ENCODE assay signal across 40 cellular contexts in the genomic region with DNA sequence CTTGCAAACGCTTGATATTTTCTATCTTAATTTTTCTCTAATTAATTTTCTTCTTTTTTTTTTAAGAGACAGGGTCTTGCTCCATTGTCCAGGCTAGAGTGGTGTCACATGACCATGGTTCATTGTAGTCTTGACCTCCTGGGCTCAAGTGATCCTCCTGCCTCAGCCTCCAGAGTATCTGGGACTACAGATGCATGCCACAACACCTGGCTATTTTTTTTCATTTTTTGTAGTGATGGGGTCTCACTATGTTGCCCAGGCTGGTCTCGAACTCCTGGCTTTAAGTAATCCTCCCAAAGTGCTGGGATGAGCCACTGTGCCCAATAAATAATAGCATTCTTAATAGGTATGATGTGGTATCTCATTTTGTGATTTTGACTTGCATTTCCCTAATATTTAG. TPM values are rescaled to one million over a fixed set of nuclear protein-coding genes. Genes with fewer than 3 reads are reported as not detected.
"Had no signal": no experiment of that assay in that cellular context is flagged by ENCODE, and none has a peak within 500 bp of the region (broad histone marks: within the 10 kb centered on the region; RNA-seq: fewer than 3 reads in every experiment).

No MANE protein-coding gene starts in this region.

- H3K4me3 ChIP-seq: ascending aorta, cardiac muscle cell had no signal

- H3K27me3 Mint-ChIP-seq: brain had no signal

- H3K36me3 ChIP-seq: ascending aorta, cardiac muscle cell had no signal

- H3K36me3 Mint-ChIP-seq: activated CD8-positive, alpha-beta memory T cell treated with anti-CD3 and anti-CD28 coated beads, Interleukin-2, amount 10 ng/mL, durations not matched to agents 7 days and 5 days; activated naive CD4-positive, alpha-beta T cell treated with anti-CD3 and anti-CD28 coated beads, Interleukin-2, amount 50 U/mL, for 72 hours; activated naive CD8-positive, alpha-beta T cell treated with anti-CD3 and anti-CD28 coated beads for 36 hours; brain had no signal

- H3K27me3 ChIP-seq: ascending aorta, cardiac muscle cell had no signal

- H3K27ac ChIP-seq: ascending aorta, cardiac muscle cell, VCaP had no signal

- H3K27ac Mint-ChIP-seq: activated CD4-positive, alpha-beta memory T cell treated with anti-CD3 and anti-CD28 coated beads, Interleukin-2, amount 10 ng/mL, durations not matched to agents 7 days and 5 days; activated CD4-positive, alpha-beta T cell treated with anti-CD3 and anti-CD28 coated beads for 36 hours; activated CD4-positive, alpha-beta T cell treated with anti-CD3 and anti-CD28 coated beads, Interleukin-2, amount 10 ng/mL, durations not matched to agents 7 days and 5 days; activated CD8-positive, alpha-beta memory T cell treated with anti-CD3 and anti-CD28 coated beads, Interleukin-2, amount 10 ng/mL, durations not matched to agents 7 days and 5 days; activated CD8-positive, alpha-beta T cell treated with anti-CD3 and anti-CD28 coated beads, Interleukin-2, amount 10 ng/mL, durations not matched to agents 7 days and 5 days; activated naive CD4-positive, alpha-beta T cell treated with anti-CD3 and anti-CD28 coated beads for 36 hours; activated naive CD4-positive, alpha-beta T cell treated with anti-CD3 and anti-CD28 coated beads, Interleukin-2, amount 50 U/mL, for 72 hours; activated naive CD8-positive, alpha-beta T cell treated with anti-CD3 and anti-CD28 coated beads for 36 hours; activated T-cell treated with anti-CD3 and anti-CD28 coated beads, Interleukin-2, amount 50 U/mL, for 24 hours; activated T-cell treated with anti-CD3 and anti-CD28 coated beads, Interleukin-2, amount 50 U/mL, for 72 hours; activated T-helper 1 cell treated with anti-CD3 and anti-CD28 coated beads, Interleukin-12 subunit alpha, Interleukin-12 subunit beta, Interleukin-2, Interleukin-4 antibody, amounts not matched to agents 30 ng/mL and 10 ng/mL and 1 ng/mL, durations not matched to agents 14 hours and 24 hours and 36 hours; activated T-helper 17 cell treated with anti-CD3 and anti-CD28 coated beads, Interleukin-2, amount 50 U/mL, for 72 hours; T-helper 1 cell treated with Interleukin-12 subunit alpha and Interleukin-12 subunit beta and Interleukin-4 antibody, amounts not matched to agents 30 μg/mL and 1 μg/mL, for 36 hours; T-helper 2 cell treated with Interferon-gamma antibody and Interleukin-4, amounts not matched to agents 5 μg/mL and 100 μg/mL, for 36 hours had no signal

- DNase-seq: activated CD4-positive, alpha-beta memory T cell treated with anti-CD3 and anti-CD28 coated beads, Interleukin-2, amount 10 ng/mL, durations not matched to agents 7 days and 5 days; activated CD4-positive, alpha-beta T cell treated with anti-CD3 and anti-CD28 coated beads for 1 hour; activated CD4-positive, alpha-beta T cell treated with anti-CD3 and anti-CD28 coated beads for 36 hours; activated CD4-positive, alpha-beta T cell treated with anti-CD3 and anti-CD28 coated beads for 48 hours; activated CD4-positive, alpha-beta T cell treated with anti-CD3 and anti-CD28 coated beads, Interleukin-2, amount 10 ng/mL, durations not matched to agents 7 days and 5 days; activated CD4-positive, alpha-beta T cell treated with anti-CD3 and anti-CD28 coated beads, Interleukin-2, amount 50 U/mL, for 48 hours; activated CD4-positive, CD25-positive, alpha-beta regulatory T cell; activated CD8-positive, alpha-beta memory T cell treated with anti-CD3 and anti-CD28 coated beads for 24 hours; activated CD8-positive, alpha-beta memory T cell treated with anti-CD3 and anti-CD28 coated beads, Interleukin-2, amount 10 ng/mL, durations not matched to agents 7 days and 5 days; activated CD8-positive, alpha-beta memory T cell treated with anti-CD3 and anti-CD28 coated beads, Interleukin-2, amount 50 U/mL, for 48 hours; activated CD8-positive, alpha-beta T cell treated with anti-CD3 and anti-CD28 coated beads, Interleukin-2, amount 10 ng/mL, durations not matched to agents 7 days and 5 days; activated effector memory CD4-positive, alpha-beta T cell treated with anti-CD3 and anti-CD28 coated beads, Interleukin-2, amount 50 U/mL, for 16 hours; activated gamma-delta T cell treated with Interleukin-2 at 50 U/mL for 16 hours; activated naive CD4-positive, alpha-beta T cell; activated naive CD4-positive, alpha-beta T cell treated with anti-CD3 and anti-CD28 coated beads for 36 hours; activated naive CD4-positive, alpha-beta T cell treated with anti-CD3 and anti-CD28 coated beads, Interleukin-2, amount 50 U/mL, for 16 hours; activated naive CD8-positive, alpha-beta T cell treated with anti-CD3 and anti-CD28 coated beads for 36 hours; activated T-cell treated with anti-CD3 and anti-CD28 coated beads, Interleukin-2, amount 50 U/mL, for 24 hours; activated T-cell treated with anti-CD3 and anti-CD28 coated beads, Interleukin-2, amount 50 U/mL, for 72 hours; amygdala; anterior cingulate cortex; caudate nucleus; cerebellar nuclear complex; T-helper 1 cell; T-helper 2 cell; T-helper 9 cell had no signal

- FAIRE-seq: bronchial epithelial cell, TTC549 had no signal

- H3K9me3 ChIP-seq: ascending aorta had no signal

- H3K9me3 Mint-ChIP-seq: activated CD4-positive, alpha-beta memory T cell treated with anti-CD3 and anti-CD28 coated beads, Interleukin-2, amount 10 ng/mL, durations not matched to agents 7 days and 5 days; activated CD4-positive, alpha-beta T cell treated with anti-CD3 and anti-CD28 coated beads, Interleukin-2, amount 10 ng/mL, durations not matched to agents 7 days and 5 days; activated naive CD4-positive, alpha-beta T cell treated with anti-CD3 and anti-CD28 coated beads for 36 hours; activated naive CD4-positive, alpha-beta T cell treated with anti-CD3 and anti-CD28 coated beads, Interleukin-2, amount 50 U/mL, for 72 hours; activated naive CD8-positive, alpha-beta T cell treated with anti-CD3 and anti-CD28 coated beads for 36 hours; activated T-cell treated with anti-CD3 and anti-CD28 coated beads, Interleukin-2, amount 50 U/mL, for 24 hours; activated T-cell treated with anti-CD3 and anti-CD28 coated beads, Interleukin-2, amount 50 U/mL, for 72 hours; activated T-helper 1 cell treated with anti-CD3 and anti-CD28 coated beads, Interleukin-12 subunit alpha, Interleukin-12 subunit beta, Interleukin-2, Interleukin-4 antibody, amounts not matched to agents 30 ng/mL and 10 ng/mL and 1 ng/mL, durations not matched to agents 14 hours and 24 hours and 36 hours; activated T-helper 17 cell treated with anti-CD3 and anti-CD28 coated beads, Interleukin-2, amount 50 U/mL, for 72 hours; central memory CD8-positive, alpha-beta T cell; T-helper 1 cell treated with Interleukin-12 subunit alpha and Interleukin-12 subunit beta and Interleukin-4 antibody, amounts not matched to agents 30 μg/mL and 1 μg/mL, for 36 hours; T-helper 2 cell treated with Interferon-gamma antibody and Interleukin-4, amounts not matched to agents 5 μg/mL and 100 μg/mL, for 36 hours had no signal

- ATAC-seq: activated CD4-positive, alpha-beta T cell treated with anti-CD3 and anti-CD28 coated beads for 36 hours; activated CD4-positive, CD25-positive, alpha-beta regulatory T cell treated with anti-CD3 and anti-CD28 coated beads, Interleukin-2, amount 50 U/mL, for 24 hours; activated CD8-positive, alpha-beta memory T cell treated with anti-CD3 and anti-CD28 coated beads, Interleukin-2, amount 10 ng/mL, durations not matched to agents 7 days and 5 days; activated CD8-positive, alpha-beta T cell treated with anti-CD3 and anti-CD28 coated beads, Interleukin-2, amount 10 ng/mL, durations not matched to agents 7 days and 5 days; activated naive CD4-positive, alpha-beta T cell treated with anti-CD3 and anti-CD28 coated beads, Interleukin-2, amount 50 U/mL, for 72 hours; activated T-cell treated with anti-CD3 and anti-CD28 coated beads, Interleukin-2, amount 50 U/mL, for 72 hours; activated T-helper 17 cell treated with anti-CD3 and anti-CD28 coated beads, Interleukin-2, amount 50 U/mL, for 72 hours had no signal

- H3K4me3 Mint-ChIP-seq: activated CD4-positive, alpha-beta memory T cell treated with anti-CD3 and anti-CD28 coated beads, Interleukin-2, amount 10 ng/mL, durations not matched to agents 7 days and 5 days; activated CD4-positive, alpha-beta T cell treated with anti-CD3 and anti-CD28 coated beads for 36 hours; activated CD4-positive, alpha-beta T cell treated with anti-CD3 and anti-CD28 coated beads, Interleukin-2, amount 10 ng/mL, durations not matched to agents 7 days and 5 days; activated CD8-positive, alpha-beta memory T cell treated with anti-CD3 and anti-CD28 coated beads, Interleukin-2, amount 10 ng/mL, durations not matched to agents 7 days and 5 days; activated CD8-positive, alpha-beta T cell treated with anti-CD3 and anti-CD28 coated beads, Interleukin-2, amount 10 ng/mL, durations not matched to agents 7 days and 5 days; activated naive CD4-positive, alpha-beta T cell treated with anti-CD3 and anti-CD28 coated beads for 36 hours; activated naive CD8-positive, alpha-beta T cell treated with anti-CD3 and anti-CD28 coated beads for 36 hours; activated T-cell treated with anti-CD3 and anti-CD28 coated beads, Interleukin-2, amount 50 U/mL, for 24 hours; activated T-cell treated with anti-CD3 and anti-CD28 coated beads, Interleukin-2, amount 50 U/mL, for 72 hours; activated T-helper 1 cell treated with anti-CD3 and anti-CD28 coated beads, Interleukin-12 subunit alpha, Interleukin-12 subunit beta, Interleukin-2, Interleukin-4 antibody, amounts not matched to agents 30 ng/mL and 10 ng/mL and 1 ng/mL, durations not matched to agents 14 hours and 24 hours and 36 hours; activated T-helper 17 cell treated with anti-CD3 and anti-CD28 coated beads, Interleukin-2, amount 50 U/mL, for 72 hours; brain; central memory CD8-positive, alpha-beta T cell; T-helper 1 cell treated with Interleukin-12 subunit alpha and Interleukin-12 subunit beta and Interleukin-4 antibody, amounts not matched to agents 30 μg/mL and 1 μg/mL, for 36 hours; T-helper 2 cell treated with Interferon-gamma antibody and Interleukin-4, amounts not matched to agents 5 μg/mL and 100 μg/mL, for 36 hours had no signal

- H3K4me1 Mint-ChIP-seq: activated CD4-positive, alpha-beta memory T cell treated with anti-CD3 and anti-CD28 coated beads, Interleukin-2, amount 10 ng/mL, durations not matched to agents 7 days and 5 days; activated CD4-positive, alpha-beta T cell treated with anti-CD3 and anti-CD28 coated beads for 36 hours; activated CD4-positive, alpha-beta T cell treated with anti-CD3 and anti-CD28 coated beads, Interleukin-2, amount 10 ng/mL, durations not matched to agents 7 days and 5 days; activated CD8-positive, alpha-beta memory T cell treated with anti-CD3 and anti-CD28 coated beads, Interleukin-2, amount 10 ng/mL, durations not matched to agents 7 days and 5 days; activated T-helper 17 cell treated with anti-CD3 and anti-CD28 coated beads, Interleukin-2, amount 50 U/mL, for 72 hours; central memory CD8-positive, alpha-beta T cell had no signal

RNA-seq across cellular contexts. Expression of a gene that starts 18.2 kb away (rescaled TPM):
- total RNA-seq: activated CD4-positive, alpha-beta memory T cell treated with anti-CD3 and anti-CD28 coated beads, Interleukin-2, amount 10 ng/mL, durations not matched to agents 7 days and 5 days; activated CD4-positive, alpha-beta T cell treated with anti-CD3 and anti-CD28 coated beads, Interleukin-2, amount 10 ng/mL, durations not matched to agents 7 days and 5 days; activated CD8-positive, alpha-beta T cell treated with anti-CD3 and anti-CD28 coated beads, Interleukin-2, amount 10 ng/mL, durations not matched to agents 7 days and 5 days; activated T-helper 17 cell treated with anti-CD3 and anti-CD28 coated beads, Interleukin-2, amount 50 U/mL, for 72 hours had no signal

RNA-seq across cellular contexts. Expression of a gene that starts 32.3 kb away (rescaled TPM):
- total RNA-seq: activated CD4-positive, alpha-beta memory T cell treated with anti-CD3 and anti-CD28 coated beads, Interleukin-2, amount 10 ng/mL, durations not matched to agents 7 days and 5 days; activated CD4-positive, alpha-beta T cell treated with anti-CD3 and anti-CD28 coated beads for 36 hours; activated CD4-positive, alpha-beta T cell treated with anti-CD3 and anti-CD28 coated beads, Interleukin-2, amount 10 ng/mL, durations not matched to agents 7 days and 5 days; activated CD8-positive, alpha-beta memory T cell treated with anti-CD3 and anti-CD28 coated beads, Interleukin-2, amount 10 ng/mL, durations not matched to agents 7 days and 5 days; activated CD8-positive, alpha-beta T cell treated with anti-CD3 and anti-CD28 coated beads, Interleukin-2, amount 10 ng/mL, durations not matched to agents 7 days and 5 days; activated naive CD4-positive, alpha-beta T cell treated with anti-CD3 and anti-CD28 coated beads for 36 hours; activated naive CD4-positive, alpha-beta T cell treated with anti-CD3 and anti-CD28 coated beads, Interleukin-2, amount 50 U/mL, for 72 hours; activated naive CD8-positive, alpha-beta T cell treated with anti-CD3 and anti-CD28 coated beads for 36 hours; activated T-cell treated with anti-CD3 and anti-CD28 coated beads, Interleukin-2, amount 50 U/mL, for 72 hours; activated T-helper 1 cell treated with anti-CD3 and anti-CD28 coated beads, Interleukin-12 subunit alpha, Interleukin-12 subunit beta, Interleukin-2, Interleukin-4 antibody, amounts not matched to agents 30 ng/mL and 10 ng/mL and 1 ng/mL, durations not matched to agents 14 hours and 24 hours and 36 hours; activated T-helper 17 cell treated with anti-CD3 and anti-CD28 coated beads, Interleukin-2, amount 50 U/mL, for 72 hours; cardiac muscle cell; chondrocyte had no signal
